In the genomic region with DNA sequence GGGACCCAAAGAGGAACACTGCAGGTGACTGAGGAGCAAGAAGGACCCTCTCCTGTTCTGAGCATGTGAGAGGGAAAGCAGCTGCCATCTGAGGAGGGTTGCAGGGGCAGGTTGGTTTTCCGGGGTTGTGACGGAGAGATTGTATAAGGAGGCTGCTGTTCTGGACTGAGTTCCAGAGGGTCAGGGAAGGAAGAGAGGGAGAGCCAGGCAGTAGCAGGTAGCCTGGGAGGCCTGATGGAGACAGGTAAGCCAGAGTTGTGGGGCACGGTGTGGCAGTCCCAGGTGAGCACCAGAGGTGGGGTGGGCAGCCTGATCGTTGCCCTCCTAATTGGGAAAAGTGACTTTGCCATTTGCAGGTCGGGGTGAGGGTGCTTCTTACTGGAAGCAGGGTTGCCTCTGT, we compare ENCODE assay signal across 1 cellular context.
TF ChIP-seq lines count a peak whose summit lies in the region.

No MANE protein-coding gene starts in this region.

TF ChIP-seq in GM12891, 5 proteins besides CTCF, POLR2A, EP300 and RAD21:
- TF ChIP-seq POU2F2 (IDR thresholded peaks at IDR 0.05; ENCODE audit: low read depth, low read length) (no peak), POLR2AphosphoS5 (IDR thresholded peaks at IDR 0.05; ENCODE audit: low read depth, low read length) (no peak), TAF1 (IDR thresholded peaks at IDR 0.05; ENCODE audit: low read depth, low read length) (no peak), PAX5 (IDR thresholded peaks at IDR 0.05; ENCODE audit: insufficient read depth, low read length, severe bottlenecking) (no peak), SPI1 (IDR thresholded peaks at IDR 0.05; ENCODE audit: low read depth, low read length) (no peak)
TF ChIP-seq in GM12891: peak in this region for 0.
